ENCODE assay signal across 8 cellular contexts in the genomic region with DNA sequence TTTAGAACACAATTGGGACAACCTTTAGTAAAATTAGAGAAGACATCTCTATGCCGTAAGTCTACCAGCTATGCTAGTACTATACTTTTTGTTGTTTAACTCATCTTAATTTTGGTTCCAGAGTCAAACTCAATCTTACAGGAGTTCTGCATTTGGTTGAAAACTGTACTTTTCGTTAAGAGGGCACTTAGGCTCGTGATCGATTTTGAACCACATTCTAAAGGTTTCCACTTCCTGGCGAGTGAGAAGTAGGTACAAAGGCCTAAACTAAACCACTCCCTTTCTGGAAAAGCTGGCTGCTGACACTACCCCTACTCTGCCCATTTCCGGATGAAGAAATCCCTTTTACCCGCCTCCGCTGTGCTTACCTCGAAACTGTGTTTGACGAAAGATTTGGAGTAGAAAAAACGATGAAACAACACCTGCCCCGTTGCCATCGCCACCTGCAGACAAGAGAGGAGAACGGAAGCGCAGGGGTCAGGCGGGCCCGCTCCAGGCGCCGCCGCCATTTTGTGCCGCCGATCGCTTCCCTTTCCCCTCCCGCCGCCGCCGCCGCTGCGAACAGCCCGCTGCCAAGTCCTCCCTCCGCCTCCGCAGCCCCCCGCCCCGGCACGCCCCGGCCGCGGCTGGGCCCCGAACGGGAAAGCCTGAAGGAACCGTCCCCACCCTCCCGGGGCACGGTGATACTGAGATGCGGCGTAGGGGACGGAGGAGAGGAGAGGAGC. TPM values are rescaled to one million over a fixed set of nuclear protein-coding genes. Genes with fewer than 3 reads are reported as not detected.
DNase-seq lines count a peak whose midpoint lies in the region; ATAC-seq and TF ChIP-seq lines count a peak whose summit lies in the region.

No MANE protein-coding gene starts in this region.

- H3K4me1 ChIP-seq in Peyer's patch (peaks cover 0 to 61% (median 18%) of the 10 kb centered on the region in 4 donors), neural progenitor cell (peaks cover 42% of the 10 kb centered on the region), subcutaneous abdominal adipose tissue (ENCODE audit: control insufficient read depth in 5 of 5, insufficient read depth in 5 of 5, low read length in 5 of 5) (peaks cover 5 to 59% (median 57%) of the 10 kb centered on the region in 5 donors)

- DNase-seq in CD14-positive monocyte (ENCODE audit: low spot score) (peak; percentile 73), Peyer's patch (peak; percentile 70 to 85 (median 84)), fibroblast of pulmonary artery (ENCODE audit: low read depth) (peak; percentile 58), neural progenitor cell (ENCODE audit: low spot score) (peak; percentile 86)
- peak; percentile 76 for DNase-seq in activated T-helper 1 cell treated with anti-CD3 and anti-CD28 coated beads, Interleukin-12 subunit alpha, Interleukin-12 subunit beta, Interleukin-2, Interleukin-4 antibody, amounts not matched to agents 30 ng/mL and 10 ng/mL and 1 ng/mL, durations not matched to agents 14 hours and 24 hours and 36 hours (ENCODE audit: low spot score)

- peak; percentile 32 to 56 for TF ChIP-seq POLR2A in Peyer's patch (IDR thresholded peaks at IDR 0.05)

- peaks cover 62% of the 10 kb centered on the region for H3K4me1 Mint-ChIP-seq in CD14-positive monocyte
- peaks cover 69% of the 10 kb centered on the region for H3K4me1 Mint-ChIP-seq in activated T-helper 1 cell treated with anti-CD3 and anti-CD28 coated beads, Interleukin-12 subunit alpha, Interleukin-12 subunit beta, Interleukin-2, Interleukin-4 antibody, amounts not matched to agents 30 ng/mL and 10 ng/mL and 1 ng/mL, durations not matched to agents 14 hours and 24 hours and 36 hours (ENCODE audit: low read depth)
- H3K4me1 Mint-ChIP-seq in neural progenitor cell: peaks cover 54% of the 10 kb centered on the region

- H3K9me3 ChIP-seq in Peyer's patch (no peaks in the 10 kb centered on the region), neural progenitor cell (ENCODE audit: low read depth) (no peaks in the 10 kb centered on the region), subcutaneous abdominal adipose tissue (ENCODE audit: control insufficient read depth in 5 of 5, low read length in 5 of 5) (no peaks in the 10 kb centered on the region)

- H3K4me2 ChIP-seq in neural progenitor cell: peak overlapping the region; percentile 92

- H3K9ac ChIP-seq in neural progenitor cell (peak overlapping the region; percentile 99), subcutaneous abdominal adipose tissue (ENCODE audit: low read length in 5 of 5) (peak overlapping the region; percentile 99 to 100 (median 100))

- H3K27ac ChIP-seq in Peyer's patch: peak overlapping the region; percentile 97 to 100 (median 99)
- H3K27ac ChIP-seq in neural progenitor cell: peak overlapping the region; percentile 98
- H3K27ac ChIP-seq in subcutaneous abdominal adipose tissue (ENCODE audit: low read depth, low read length): peak overlapping the region; percentile 100

- H3K79me2 ChIP-seq in neural progenitor cell (ENCODE audit: low read depth): peaks cover 69% of the 10 kb centered on the region

- H3K27ac Mint-ChIP-seq in CD14-positive monocyte (peak overlapping the region; percentile 99 to 100 (median 99)), neural progenitor cell (peak overlapping the region; percentile 97)
- H3K27ac Mint-ChIP-seq in activated T-helper 1 cell treated with anti-CD3 and anti-CD28 coated beads, Interleukin-12 subunit alpha, Interleukin-12 subunit beta, Interleukin-2, Interleukin-4 antibody, amounts not matched to agents 30 ng/mL and 10 ng/mL and 1 ng/mL, durations not matched to agents 14 hours and 24 hours and 36 hours: peak overlapping the region; percentile 94

- H3K36me3 Mint-ChIP-seq in CD14-positive monocyte (peaks cover 45 to 57% of the 10 kb centered on the region in 2 donors), neural progenitor cell (peaks cover 37% of the 10 kb centered on the region)
- H3K36me3 Mint-ChIP-seq in activated T-helper 1 cell treated with anti-CD3 and anti-CD28 coated beads, Interleukin-12 subunit alpha, Interleukin-12 subunit beta, Interleukin-2, Interleukin-4 antibody, amounts not matched to agents 30 ng/mL and 10 ng/mL and 1 ng/mL, durations not matched to agents 14 hours and 24 hours and 36 hours (ENCODE audit: low read depth): peaks cover 57% of the 10 kb centered on the region

- H3K27me3 Mint-ChIP-seq in CD14-positive monocyte (ENCODE audit: low read depth in 3 of 3): peaks cover 0 to 8% (median 0%) of the 10 kb centered on the region in 3 donors
- H3K27me3 Mint-ChIP-seq in activated T-helper 1 cell treated with anti-CD3 and anti-CD28 coated beads, Interleukin-12 subunit alpha, Interleukin-12 subunit beta, Interleukin-2, Interleukin-4 antibody, amounts not matched to agents 30 ng/mL and 10 ng/mL and 1 ng/mL, durations not matched to agents 14 hours and 24 hours and 36 hours (ENCODE audit: insufficient read depth): no peaks in the 10 kb centered on the region
- H3K27me3 Mint-ChIP-seq in neural progenitor cell (ENCODE audit: insufficient read depth, low read depth): peaks cover 6% of the 10 kb centered on the region

- ATAC-seq in GM19452 (IDR thresholded peaks at IDR 0.05; ENCODE audit: unreplicated experiment) (peak; percentile 42), HG03571 (IDR thresholded peaks at IDR 0.05; ENCODE audit: unreplicated experiment) (peak; percentile 46)

- peaks cover 21% of the 10 kb centered on the region for H3F3A ChIP-seq in neural progenitor cell (ENCODE audit: low read depth)

- H3K4me3 ChIP-seq in Peyer's patch (peak overlapping the region; percentile 84 to 96 (median 92)), fibroblast of pulmonary artery (replicated peaks; ENCODE audit: low read depth, low read length) (peak overlapping the region; percentile 96), neural progenitor cell (peak overlapping the region; percentile 98), subcutaneous abdominal adipose tissue (ENCODE audit: low read depth in 1 of 5, low read length in 5 of 5) (peak overlapping the region; percentile 91 to 99 (median 99))

- H3K4me3 Mint-ChIP-seq in CD14-positive monocyte (peak overlapping the region; percentile 99), neural progenitor cell (peak overlapping the region; percentile 98)
- H3K4me3 Mint-ChIP-seq in activated T-helper 1 cell treated with anti-CD3 and anti-CD28 coated beads, Interleukin-12 subunit alpha, Interleukin-12 subunit beta, Interleukin-2, Interleukin-4 antibody, amounts not matched to agents 30 ng/mL and 10 ng/mL and 1 ng/mL, durations not matched to agents 14 hours and 24 hours and 36 hours: peak overlapping the region; percentile 93

- peaks cover 0 to 3% (median 0%) of the 10 kb centered on the region in 7 donors for H3K9me3 Mint-ChIP-seq in CD14-positive monocyte
- H3K9me3 Mint-ChIP-seq in activated T-helper 1 cell treated with anti-CD3 and anti-CD28 coated beads, Interleukin-12 subunit alpha, Interleukin-12 subunit beta, Interleukin-2, Interleukin-4 antibody, amounts not matched to agents 30 ng/mL and 10 ng/mL and 1 ng/mL, durations not matched to agents 14 hours and 24 hours and 36 hours: no peaks in the 10 kb centered on the region
- no peaks in the 10 kb centered on the region for H3K9me3 Mint-ChIP-seq in neural progenitor cell

- TF ChIP-seq CTCF in CD14-positive monocyte (IDR thresholded peaks at IDR 0.05) (no peak), Peyer's patch (IDR thresholded peaks at IDR 0.05) (peak in 3 of 6 experiments; percentile 1 to 20 (median 5)), fibroblast of pulmonary artery (IDR thresholded peaks at IDR 0.05; ENCODE audit: low read length, missing control alignments) (no peak), neural progenitor cell (IDR thresholded peaks at IDR 0.05) (peak; percentile 40)

- H2AFZ ChIP-seq in neural progenitor cell (replicated peaks): no peak overlapping the region

- H3K36me3 ChIP-seq in Peyer's patch: peaks cover 0 to 47% (median 0%) of the 10 kb centered on the region in 3 donors
- H3K36me3 ChIP-seq in neural progenitor cell: peaks cover 47% of the 10 kb centered on the region
- H3K36me3 ChIP-seq in subcutaneous abdominal adipose tissue (ENCODE audit: control insufficient read depth in 5 of 5, insufficient read depth in 5 of 5, low read length in 5 of 5): peaks cover 37 to 48% (median 40%) of the 10 kb centered on the region in 5 donors

- peaks cover 51% of the 10 kb centered on the region for H4K20me1 ChIP-seq in neural progenitor cell (ENCODE audit: low read depth)

- intact Hi-C loops in CD14-positive monocyte (cut with micrococcal nuclease): no loop called here
- intact Hi-C loops in activated T-helper 1 cell treated with anti-CD3 and anti-CD28 coated beads, Interleukin-12 subunit alpha, Interleukin-12 subunit beta, Interleukin-2, Interleukin-4 antibody, amounts not matched to agents 30 ng/mL and 10 ng/mL and 1 ng/mL, durations not matched to agents 14 hours and 24 hours and 36 hours (cut with micrococcal nuclease): loop anchor here (1.0 to 5.0 kb wide), 3 partner anchors 29 to 1287 kb away; a partner anchor contains a TSS

- no peaks in the 10 kb centered on the region for H3K27me3 ChIP-seq in Peyer's patch
- H3K27me3 ChIP-seq in neural progenitor cell: no peaks in the 10 kb centered on the region
- H3K27me3 ChIP-seq in subcutaneous abdominal adipose tissue (ENCODE audit: control insufficient read depth in 5 of 5, insufficient read depth in 4 of 5, low read length in 5 of 5): no peaks in the 10 kb centered on the region

RNA-seq across cellular contexts. Expression of a gene that starts 0.7 kb away (rescaled TPM):
- 10 to 100 TPM; 32.0 to 42.3 TPM for polyA plus RNA-seq in CD14-positive monocyte
- total RNA-seq in Peyer's patch: 100 to 1,000 TPM; 309 to 477 (median 414) TPM
- total RNA-seq in activated T-helper 1 cell treated with anti-CD3 and anti-CD28 coated beads, Interleukin-12 subunit alpha, Interleukin-12 subunit beta, Interleukin-2, Interleukin-4 antibody, amounts not matched to agents 30 ng/mL and 10 ng/mL and 1 ng/mL, durations not matched to agents 14 hours and 24 hours and 36 hours: 167 and 204 TPM in 2 replicates
- 154 and 214 TPM in 2 replicates for total RNA-seq in neural progenitor cell (ENCODE audit: low replicate concordance)

Comparison
In these comparisons a context has a peak if more than half of its experiments do, and no peak if none do; other contexts are left out.
1. Peak in every context shown above with its lines: DNase-seq, ATAC-seq, H3K4me3 ChIP-seq and H3K27ac ChIP-seq.